Comparison of ENCODE assay signal across 20 cellular contexts in genomic region chr3:69941037-69941436, GRCh38. TPM values are rescaled to one million over a fixed set of nuclear protein-coding genes. Genes with fewer than 3 reads are reported as not detected.
DNase-seq lines count a peak whose midpoint lies in the region; ATAC-seq, FAIRE-seq and TF ChIP-seq lines count a peak whose summit lies in the region.
"Had no signal": no experiment of that assay in that cellular context is flagged by ENCODE, and none has a peak within 500 bp of the region (broad histone marks: within the 10 kb centered on the region; RNA-seq: fewer than 3 reads in every experiment).

No MANE protein-coding gene starts in this region.

- no peak for ATAC-seq in A549
- no peak for ATAC-seq in sciatic nerve
- ATAC-seq in GM21723 (IDR thresholded peaks at IDR 0.05; ENCODE audit: unreplicated experiment): no peak
- ATAC-seq: GM12878 had no signal

- peak; percentile 54 for FAIRE-seq in A549 (lab: Jason Lieb, UNC)
- FAIRE-seq: GM12878 had no signal

- no peaks in the 10 kb centered on the region for H3K9me3 ChIP-seq in A549
- no peaks in the 10 kb centered on the region for H3K9me3 ChIP-seq in HEK293 (ENCODE audit: control insufficient read depth, insufficient read depth, low read depth, low read length)
- H3K9me3 ChIP-seq in adipocyte (ENCODE audit: control insufficient read depth, low read length): no peaks in the 10 kb centered on the region
- H3K9me3 ChIP-seq: BE2C had no signal

- TF ChIP-seq POLR2A in A549 (IDR thresholded peaks at IDR 0.05; ENCODE audit: low read length): no peak

- POLR2A ChIA-PET in A549 (lab: Yijun Ruan, JAX): no interaction called here
- POLR2A ChIA-PET in HEK293 (lab: Yijun Ruan, JAX): no interaction called here

- H3K27ac ChIP-seq in A549 (peak overlapping the region in 1 of 2 experiments; percentile 11; a peak in 2 of 6 replicates), HEK293 (ENCODE audit: extremely low read depth, low read depth, low read length) (no peak overlapping the region)

- TF ChIP-seq RAD21 in A549 (conservative IDR thresholded peaks at IDR 0.05 in 1 of 2, IDR thresholded peaks at IDR 0.05 in 1 of 2): no peak

- intact Hi-C loops in sciatic nerve (cut with DNase I): loop anchor here (10.0 kb wide), 1 partner anchor 246 kb away; no protein-coding TSS in a partner anchor

- TF ChIP-seq CTCF in A549 (IDR thresholded peaks at IDR 0.05) (no peak), HEK293 (tag by site-specific recombination; IDR thresholded peaks at IDR 0.05) (no peak), fibroblast of mammary gland (conservative IDR thresholded peaks at IDR 0.05; ENCODE audit: control insufficient read depth, insufficient read depth, low read depth, low read length) (no peak)

- H3K4me2 ChIP-seq in A549: peak overlapping the region; percentile 42; the same call in 2 of the 3 replicates

- 73% methylated on average over 3 of the region's 3 CpGs for WGBS in A549 (ENCODE audit: missing lambda C conversion rate)

- DNase-seq in A549 (ENCODE audit: low read depth in 1 of 2, low spot score in 1 of 2) (no peak), adipocyte (ENCODE audit: low read depth) (peak; percentile 24), fibroblast of mammary gland (ENCODE audit: low read depth) (peak; percentile 17), sciatic nerve (ENCODE audit: low spot score) (no peak), NCI-H226 (no peak), SIG-M5 (lab: John Stamatoyannopoulos, UW) (no peak)
- DNase-seq: BE2C; C1 segment of cervical spinal cord; CD4-positive, CD25-positive, alpha-beta regulatory T cell; CD8-positive, alpha-beta memory T cell; COR-L47; DMS 273 treated with DMSO at 0.1 percent for 48 hours; DMS53; DND-41; GOT3; H9 had no signal

- CTCF ChIA-PET in A549 (lab: Yijun Ruan, JAX): interaction anchor here (1.4 kb wide), 1 partner anchor 250 kb away, joined by 5 read pairs; no protein-coding TSS in a partner anchor
- CTCF ChIA-PET in HEK293 (lab: Yijun Ruan, JAX): no interaction called here

- H3K4me3 ChIP-seq in A549 (no peak overlapping the region), HEK293 (ENCODE audit: low read depth, low read length) (no peak overlapping the region), adipocyte (ENCODE audit: low read length) (no peak overlapping the region), fibroblast of mammary gland (ENCODE audit: control insufficient read depth, low read depth, low read length) (no peak overlapping the region)
- H3K4me3 ChIP-seq: GM12878 had no signal

- no peaks in the 10 kb centered on the region for H3K36me3 ChIP-seq in HEK293 (ENCODE audit: control insufficient read depth in 2 of 2, insufficient read depth in 1 of 2, low read length in 2 of 2)
- H3K36me3 ChIP-seq in adipocyte (ENCODE audit: control insufficient read depth, insufficient read depth, low read length, severe bottlenecking): peaks cover 33% of the 10 kb centered on the region
- H3K36me3 ChIP-seq: BE2C had no signal

- H3K27me3 ChIP-seq in adipocyte (replicated peaks; ENCODE audit: control insufficient read depth, insufficient read depth, low read length): no peaks in the 10 kb centered on the region
- H3K27me3 ChIP-seq: BE2C had no signal

- no peak for TF ChIP-seq EP300 in A549 (IDR thresholded peaks at IDR 0.05)

- no peak overlapping the region for H3K9ac ChIP-seq in adipocyte (ENCODE audit: low read length)

- peaks cover 24% of the 10 kb centered on the region for H3K4me1 ChIP-seq in A549
- H3K4me1 ChIP-seq in HEK293 (ENCODE audit: control insufficient read depth, insufficient read depth, low read length): no peaks in the 10 kb centered on the region
- H3K4me1 ChIP-seq in adipocyte (ENCODE audit: control insufficient read depth, insufficient read depth, low read length): no peaks in the 10 kb centered on the region
- H3K4me1 ChIP-seq: BE2C had no signal

TF ChIP-seq in A549, 52 proteins besides CTCF, POLR2A, EP300 and RAD21 (continues in another document):
- TF ChIP-seq ZC3H11A (IDR thresholded peaks at IDR 0.05) (no peak), FOXS1 (CRISPR knock-in tag; IDR thresholded peaks at IDR 0.05) (no peak), EHMT2 (IDR thresholded peaks at IDR 0.05; ENCODE audit: low read depth) (no peak), REST (IDR thresholded peaks at IDR 0.05) (no peak), HDAC2 (IDR thresholded peaks at IDR 0.05) (no peak), TP53 (CRISPR knock-in tag; IDR thresholded peaks at IDR 0.05) (no peak), RFX5 (IDR thresholded peaks at IDR 0.05) (no peak)

TF ChIP-seq in HEK293, 187 proteins besides CTCF, POLR2A, EP300 and RAD21:
- TF ChIP-seq ATF2 (tag by site-specific recombination; IDR thresholded peaks at IDR 0.05; ENCODE audit: low read depth) (peak; percentile 85), ZBTB21 (tag by site-specific recombination; IDR thresholded peaks at IDR 0.05) (peak; percentile 47), KLF10 (tag by site-specific recombination; IDR thresholded peaks at IDR 0.05) (no peak), GLIS1 (tag by site-specific recombination; IDR thresholded peaks at IDR 0.05) (no peak), ZNF629 (tag by site-specific recombination; IDR thresholded peaks at IDR 0.05) (peak; percentile 58)

RNA-seq across cellular contexts. Expression of gene SAMMSON, which starts 58.5 kb away (rescaled TPM):
- polyA plus RNA-seq in A549 (2011; rRNA removed) (not detected in 2 replicates), A549 (2017; fragmentation: RNase III; extraction: RNeasy Plus Mini Kit Qiagen cat#74134 plus additional on column Dnase treatment) (not detected in 3 replicates)
- not detected in 2 replicates for polyA plus RNA-seq in A549 (2012; cell fraction: cytosol; rRNA removed)
- not detected in 2 replicates for polyA plus RNA-seq in A549 (2012; cell fraction: nucleus; rRNA removed)
- polyA minus RNA-seq in A549 (2011; rRNA and poly(A)+ RNA removed): not detected in 2 replicates
- 3.4 TPM for total RNA-seq in sciatic nerve
- total RNA-seq: CD4-positive, CD25-positive, alpha-beta regulatory T cell; CD8-positive, alpha-beta memory T cell; G401; GM12878; H9 had no signal
- polyA plus RNA-seq: CD4-positive, CD25-positive, alpha-beta regulatory T cell; CD8-positive, alpha-beta memory T cell; GM12878 had no signal

Comparison
In these comparisons a context has a peak if more than half of its experiments do, and no peak if none do; other contexts are left out.
1. DNase-seq: peak in adipocyte (single experiment) and fibroblast of mammary gland (single experiment); none in A549 (0 of 2), sciatic nerve (single experiment), NCI-H226 (single experiment) and SIG-M5 (single experiment).